15 cellular contexts compared by ENCODE assay signal in genomic region chr16:87006789-87007745, GRCh38.
"Had no signal": no experiment of that assay in that cellular context is flagged by ENCODE, and none has a peak within 500 bp of the region (broad histone marks: within the 10 kb centered on the region; RNA-seq: fewer than 3 reads in every experiment).

No MANE protein-coding gene starts in this region.

- H3K4me1 Mint-ChIP-seq: activated CD4-positive, alpha-beta memory T cell treated with anti-CD3 and anti-CD28 coated beads, Interleukin-2, amount 10 ng/mL, durations not matched to agents 7 days and 5 days; activated CD4-positive, alpha-beta T cell treated with anti-CD3 and anti-CD28 coated beads for 36 hours; memory B cell; natural killer cell; T-helper 17 cell had no signal

- H3K4me3 Mint-ChIP-seq: activated CD4-positive, alpha-beta memory T cell treated with anti-CD3 and anti-CD28 coated beads, Interleukin-2, amount 10 ng/mL, durations not matched to agents 7 days and 5 days; activated CD4-positive, alpha-beta T cell treated with anti-CD3 and anti-CD28 coated beads for 36 hours; activated naive CD8-positive, alpha-beta T cell; activated T-cell treated with anti-CD3 and anti-CD28 coated beads, Interleukin-2, amount 50 U/mL, for 4 hours; memory B cell; natural killer cell; T-helper 17 cell had no signal

- H3K27me3 Mint-ChIP-seq: activated CD4-positive, alpha-beta memory T cell treated with anti-CD3 and anti-CD28 coated beads, Interleukin-2, amount 10 ng/mL, durations not matched to agents 7 days and 5 days; activated CD4-positive, alpha-beta T cell treated with anti-CD3 and anti-CD28 coated beads for 36 hours; memory B cell had no signal

- H3K4me3 ChIP-seq: body of pancreas, left ventricle myocardium inferior, mucosa of descending colon had no signal

- H3K9me3 ChIP-seq: mucosa of descending colon had no signal

- H3K36me3 ChIP-seq: left ventricle myocardium inferior had no signal

- H3K27ac Mint-ChIP-seq: activated CD4-positive, alpha-beta memory T cell treated with anti-CD3 and anti-CD28 coated beads, Interleukin-2, amount 10 ng/mL, durations not matched to agents 7 days and 5 days; activated CD4-positive, alpha-beta T cell treated with anti-CD3 and anti-CD28 coated beads for 36 hours; activated naive CD8-positive, alpha-beta T cell; memory B cell; natural killer cell; T-helper 17 cell had no signal

- H3K27ac ChIP-seq: body of pancreas, left ventricle myocardium inferior had no signal

- H3K36me3 Mint-ChIP-seq: activated naive CD8-positive, alpha-beta T cell; memory B cell; natural killer cell had no signal

- H3K9me3 Mint-ChIP-seq: activated CD4-positive, alpha-beta memory T cell treated with anti-CD3 and anti-CD28 coated beads, Interleukin-2, amount 10 ng/mL, durations not matched to agents 7 days and 5 days; activated T-cell treated with anti-CD3 and anti-CD28 coated beads, Interleukin-2, amount 50 U/mL, for 4 hours; natural killer cell had no signal

- H3K4me1 ChIP-seq: body of pancreas, left ventricle myocardium inferior had no signal

- ATAC-seq: activated CD4-positive, alpha-beta T cell treated with anti-CD3 and anti-CD28 coated beads for 36 hours; activated T-cell treated with anti-CD3 and anti-CD28 coated beads, Interleukin-2, amount 50 U/mL, for 4 hours; body of pancreas; mucosa of descending colon; natural killer cell; T-helper 17 cell had no signal

- H3K27me3 ChIP-seq: body of pancreas had no signal

- DNase-seq: activated CD4-positive, alpha-beta memory T cell treated with anti-CD3 and anti-CD28 coated beads, Interleukin-2, amount 10 ng/mL, durations not matched to agents 7 days and 5 days; activated CD4-positive, alpha-beta T cell treated with anti-CD3 and anti-CD28 coated beads for 36 hours; activated gamma-delta T cell; activated T-cell treated with anti-CD3 and anti-CD28 coated beads, Interleukin-2, amount 50 U/mL, for 4 hours; amygdala; body of pancreas; central memory CD4-positive, alpha-beta T cell; effector memory CD4-positive, alpha-beta T cell; left ventricle myocardium inferior; mucosa of descending colon; natural killer cell; nucleus accumbens; T-helper 17 cell had no signal
